Comparison of ENCODE assay signal across 9 cellular contexts in the genomic region with DNA sequence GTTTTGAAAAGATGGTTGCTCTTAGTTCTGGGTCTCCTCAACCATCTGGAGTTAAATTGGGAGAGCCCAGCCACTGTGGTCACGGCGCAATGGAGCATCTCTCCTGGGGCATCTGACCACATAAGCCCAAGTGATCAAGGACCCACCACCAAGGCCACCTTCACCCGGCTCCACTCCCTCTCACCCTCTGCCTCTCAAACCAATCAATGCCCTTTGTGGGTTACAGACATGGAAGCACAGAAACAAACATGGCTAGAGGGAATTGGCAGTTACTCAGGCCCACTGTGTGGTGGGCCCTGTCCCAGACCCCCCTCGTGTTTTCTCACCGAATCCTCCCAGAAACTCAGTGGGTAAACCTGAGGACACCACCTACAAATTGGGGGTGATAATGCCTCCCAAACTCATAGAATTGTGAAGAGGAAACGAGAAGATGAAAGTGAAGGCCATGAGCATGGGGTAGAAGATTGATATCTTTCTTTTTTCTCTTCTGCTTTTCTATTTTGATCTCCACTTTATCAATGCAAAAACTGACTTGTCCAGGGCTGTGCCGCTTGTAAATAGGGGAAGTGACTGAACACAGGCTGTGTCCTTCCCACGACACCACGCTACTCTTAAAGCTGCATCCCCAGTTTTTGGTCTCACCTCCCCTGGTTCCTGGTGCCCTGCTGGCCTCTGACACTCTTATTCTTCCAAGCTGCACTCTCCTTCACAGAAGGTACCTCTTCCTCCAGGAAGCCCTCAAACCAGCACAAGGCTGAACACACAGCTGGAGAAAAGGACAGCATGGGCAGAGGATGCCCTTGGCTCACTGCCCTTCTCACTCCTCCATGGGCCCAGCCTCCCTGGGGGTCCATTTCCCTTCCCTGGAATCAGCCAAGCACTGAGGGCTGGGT. TPM values are rescaled to one million over a fixed set of nuclear protein-coding genes. Genes with fewer than 3 reads are reported as not detected.
A peak's percentile ranks its signal among the peaks of the same experiment; 100 is the strongest.
DNase-seq lines count a peak whose midpoint lies in the region; ATAC-seq, FAIRE-seq and TF ChIP-seq lines count a peak whose summit lies in the region.
"Had no signal": no experiment of that assay in that cellular context is flagged by ENCODE, and none has a peak within 500 bp of the region (broad histone marks: within the 10 kb centered on the region; RNA-seq: fewer than 3 reads in every experiment).

No MANE protein-coding gene starts in this region.

- no peaks in the 10 kb centered on the region for H4K20me1 ChIP-seq in GM23338 (replicated peaks; ENCODE audit: insufficient read depth)

- peak; percentile 73 for FAIRE-seq in GM19239 (lab: Jason Lieb, UNC)
- no peak for FAIRE-seq in RCC 7860 (lab: Jason Lieb, UNC)

- H3F3A ChIP-seq in GM23338 (replicated peaks; ENCODE audit: low read depth): no peaks in the 10 kb centered on the region

- H3K27ac Mint-ChIP-seq in T-helper 17 cell (peak overlapping the region; percentile 43), GM23338 (no peak overlapping the region)

- peaks cover 33% of the 10 kb centered on the region for H3K27me3 Mint-ChIP-seq in T-helper 17 cell
- no peaks in the 10 kb centered on the region for H3K27me3 Mint-ChIP-seq in GM23338 (ENCODE audit: insufficient read depth, low read depth, poor library complexity)

- H3K4me1 Mint-ChIP-seq in T-helper 17 cell (peaks cover 6% of the 10 kb centered on the region), GM23338 (peaks cover 14% of the 10 kb centered on the region)

- no peaks in the 10 kb centered on the region for H3K9me3 ChIP-seq in T-helper 17 cell (ENCODE audit: control insufficient read depth, low read length, poor library complexity, severe bottlenecking)
- no peaks in the 10 kb centered on the region for H3K9me3 ChIP-seq in stomach

- no peak for TF ChIP-seq EP300 in stomach (IDR thresholded peaks at IDR 0.05)

- WGBS in stomach, 5 donors: 73 to 88% (median 85%) methylated on average over 9 of the region's 9 CpGs

- H3K27me3 ChIP-seq in stomach: no peaks in the 10 kb centered on the region
- no peaks in the 10 kb centered on the region for H3K27me3 ChIP-seq in GM23338 (ENCODE audit: insufficient read depth)

- H3K4me3 Mint-ChIP-seq in T-helper 17 cell: no peak overlapping the region
- H3K4me3 Mint-ChIP-seq in GM23338: no peak overlapping the region

- H3K4me3 ChIP-seq in stomach: no peak overlapping the region
- H3K4me3 ChIP-seq in GM23338: no peak overlapping the region

- peaks cover 2% of the 10 kb centered on the region for H3K36me3 Mint-ChIP-seq in T-helper 17 cell (ENCODE audit: low read depth)
- no peaks in the 10 kb centered on the region for H3K36me3 Mint-ChIP-seq in GM23338 (ENCODE audit: low read depth)

- H3K4me2 ChIP-seq in GM23338: no peak overlapping the region

- no peaks in the 10 kb centered on the region for H3K79me2 ChIP-seq in GM23338 (replicated peaks; ENCODE audit: insufficient read depth)

- H3K4me1 ChIP-seq in stomach: peaks cover 5 to 68% (median 30%) of the 10 kb centered on the region in 4 donors
- no peaks in the 10 kb centered on the region for H3K4me1 ChIP-seq in GM23338 (ENCODE audit: insufficient read depth)

- H3K36me3 ChIP-seq in stomach (peaks cover 0 to 3% (median 0%) of the 10 kb centered on the region in 4 donors), GM23338 (ENCODE audit: insufficient read depth) (no peaks in the 10 kb centered on the region)

- ATAC-seq in HG03045 (IDR thresholded peaks at IDR 0.05; ENCODE audit: unreplicated experiment) (peak; percentile 80), T-helper 17 cell (peak; percentile 54), GM23338 (no peak)

- TF ChIP-seq CTCF in stomach (IDR thresholded peaks at IDR 0.05) (no peak), GM23338 (conservative IDR thresholded peaks at IDR 0.05; ENCODE audit: low read depth in 2 of 2) (no peak)

- intact Hi-C loops in stomach (cut with DNase I; ENCODE audit: low total_unique reads): no loop called here

- no peak overlapping the region for H2AFZ ChIP-seq in GM23338

- no peaks in the 10 kb centered on the region for H3K9me2 ChIP-seq in GM23338 (ENCODE audit: insufficient read depth)

- peak overlapping the region in 4 of 5 donors; percentile 57 to 68 (median 64) for H3K27ac ChIP-seq in stomach
- no peak overlapping the region for H3K27ac ChIP-seq in GM23338 (ENCODE audit: low read depth)
- H3K27ac ChIP-seq: epithelial cell of prostate had no signal

- no peak for TF ChIP-seq POLR2A in stomach (IDR thresholded peaks at IDR 0.05)

- no peaks in the 10 kb centered on the region for H3K9me3 Mint-ChIP-seq in GM23338

- DNase-seq in GM19239 (ENCODE audit: insufficient read length, low spot score): no peak
- DNase-seq in T-helper 17 cell: no peak
- no peak for DNase-seq in stomach
- DNase-seq in occipital lobe (lab: John Stamatoyannopoulos, UW): no peak
- DNase-seq in DMS79 treated with DMSO at 0.1 percent for 48 hours (lab: John Stamatoyannopoulos, UW): no peak
- no peak for DNase-seq in GM23338 (ENCODE audit: low spot score)
- no peak for DNase-seq in RCC 7860 (ENCODE audit: low spot score)

TF ChIP-seq in GM23338, 12 proteins besides CTCF, POLR2A, EP300 and RAD21:
- TF ChIP-seq EZH2 (IDR thresholded peaks at IDR 0.05; ENCODE audit: low read depth, unreplicated experiment) (no peak), CREB1 (CRISPR knock-in tag; IDR thresholded peaks at IDR 0.05; ENCODE audit: low read depth) (no peak), EZH2phosphoT487 (IDR thresholded peaks at IDR 0.05; ENCODE audit: unreplicated experiment) (no peak), ZNF331 (CRISPR knock-in tag; IDR thresholded peaks at IDR 0.05; ENCODE audit: low read depth) (no peak), JUNB (IDR thresholded peaks at IDR 0.05; ENCODE audit: unreplicated experiment) (no peak), ETS1 (IDR thresholded peaks at IDR 0.05) (no peak), ZNF114 (CRISPR knock-in tag; IDR thresholded peaks at IDR 0.05) (no peak)
- TF ChIP-seq, protein P1, sequence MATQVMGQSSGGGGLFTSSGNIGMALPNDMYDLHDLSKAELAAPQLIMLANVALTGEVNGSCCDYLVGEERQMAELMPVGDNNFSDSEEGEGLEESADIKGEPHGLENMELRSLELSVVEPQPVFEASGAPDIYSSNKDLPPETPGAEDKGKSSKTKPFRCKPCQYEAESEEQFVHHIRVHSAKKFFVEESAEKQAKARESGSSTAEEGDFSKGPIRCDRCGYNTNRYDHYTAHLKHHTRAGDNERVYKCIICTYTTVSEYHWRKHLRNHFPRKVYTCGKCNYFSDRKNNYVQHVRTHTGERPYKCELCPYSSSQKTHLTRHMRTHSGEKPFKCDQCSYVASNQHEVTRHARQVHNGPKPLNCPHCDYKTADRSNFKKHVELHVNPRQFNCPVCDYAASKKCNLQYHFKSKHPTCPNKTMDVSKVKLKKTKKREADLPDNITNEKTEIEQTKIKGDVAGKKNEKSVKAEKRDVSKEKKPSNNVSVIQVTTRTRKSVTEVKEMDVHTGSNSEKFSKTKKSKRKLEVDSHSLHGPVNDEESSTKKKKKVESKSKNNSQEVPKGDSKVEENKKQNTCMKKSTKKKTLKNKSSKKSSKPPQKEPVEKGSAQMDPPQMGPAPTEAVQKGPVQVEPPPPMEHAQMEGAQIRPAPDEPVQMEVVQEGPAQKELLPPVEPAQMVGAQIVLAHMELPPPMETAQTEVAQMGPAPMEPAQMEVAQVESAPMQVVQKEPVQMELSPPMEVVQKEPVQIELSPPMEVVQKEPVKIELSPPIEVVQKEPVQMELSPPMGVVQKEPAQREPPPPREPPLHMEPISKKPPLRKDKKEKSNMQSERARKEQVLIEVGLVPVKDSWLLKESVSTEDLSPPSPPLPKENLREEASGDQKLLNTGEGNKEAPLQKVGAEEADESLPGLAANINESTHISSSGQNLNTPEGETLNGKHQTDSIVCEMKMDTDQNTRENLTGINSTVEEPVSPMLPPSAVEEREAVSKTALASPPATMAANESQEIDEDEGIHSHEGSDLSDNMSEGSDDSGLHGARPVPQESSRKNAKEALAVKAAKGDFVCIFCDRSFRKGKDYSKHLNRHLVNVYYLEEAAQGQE (IDR thresholded peaks at IDR 0.05; ENCODE audit: unreplicated experiment): no peak
TF ChIP-seq in GM23338: peak in this region for 0.

RNA-seq across cellular contexts. Expression of gene IRAG1, which starts 52.0 kb away (rescaled TPM):
- total RNA-seq in T-helper 17 cell (under 1 TPM; 0.17 to 0.99 TPM), stomach (10 to 100 TPM; 24.6 to 60.7 (median 40.3) TPM), occipital lobe (1.4 TPM)
- polyA plus RNA-seq in stomach (10 to 100 TPM; 12.7 to 17.2 (median 17.1) TPM), GM23338 (2016; fragmentation: Nextera tagmentation; extraction: Ambion mirVana) (1.5 and 2.7 TPM in 2 replicates)
- total RNA-seq in GM23338 (2014; rRNA removed; shearing (Covaris generic)): 2.5 and 2.7 TPM in 2 replicates
